23 cellular contexts compared by ENCODE assay signal in the genomic region with DNA sequence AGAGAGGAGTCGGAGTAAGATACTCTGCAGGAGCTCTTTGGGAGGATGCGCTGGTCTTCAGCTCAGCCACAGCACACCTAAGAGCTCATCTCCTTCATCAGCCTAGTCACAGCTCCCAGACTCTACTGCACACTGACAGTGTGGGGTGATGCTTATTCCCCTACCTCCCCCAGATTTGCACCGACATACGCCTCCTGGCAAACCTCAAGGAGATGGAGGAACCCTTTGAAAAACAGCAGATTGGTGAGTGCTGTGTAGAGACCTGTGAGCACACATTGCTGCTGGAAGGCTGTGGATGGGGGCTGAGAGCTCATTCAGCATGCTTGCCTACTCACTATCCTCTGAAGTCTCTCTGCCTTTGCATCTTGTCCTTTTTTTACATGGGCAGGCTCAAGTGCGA.
"Had no signal": no experiment of that assay in that cellular context is flagged by ENCODE, and none has a peak within 500 bp of the region (broad histone marks: within the 10 kb centered on the region; RNA-seq: fewer than 3 reads in every experiment).

No MANE protein-coding gene starts in this region.

- H3K27ac Mint-ChIP-seq: activated CD4-positive, alpha-beta memory T cell treated with anti-CD3 and anti-CD28 coated beads, Interleukin-2, amount 10 ng/mL, durations not matched to agents 7 days and 5 days; activated CD4-positive, alpha-beta T cell treated with anti-CD3 and anti-CD28 coated beads, Interleukin-2, amount 10 ng/mL, durations not matched to agents 7 days and 5 days; activated naive CD4-positive, alpha-beta T cell treated with anti-CD3 and anti-CD28 coated beads, Interleukin-2, amount 10 ng/mL, durations not matched to agents 7 days and 5 days; activated naive CD8-positive, alpha-beta T cell; activated T-helper 1 cell treated with anti-CD3 and anti-CD28 coated beads, Interleukin-12 subunit alpha, Interleukin-12 subunit beta, Interleukin-2, Interleukin-4 antibody, amounts not matched to agents 30 ng/mL and 10 ng/mL and 1 ng/mL, durations not matched to agents 14 hours and 24 hours and 36 hours; activated T-helper 2 cell treated with anti-CD3 and anti-CD28 coated beads, Interferon-gamma antibody, Interleukin-2, Interleukin-4, amounts not matched to agents 10 μg/mL and 5 μg/mL and 100 μg/mL, durations not matched to agents 14 hours and 24 hours and 36 hours; dendritic cell treated with granulocyte-macrophage colony-stimulating factor and Interleukin-4, amounts not matched to agents 40 ng/mL and 50 ng/mL, for 4 days had no signal

- H3K9me3 Mint-ChIP-seq: activated CD4-positive, alpha-beta memory T cell treated with anti-CD3 and anti-CD28 coated beads, Interleukin-2, amount 10 ng/mL, durations not matched to agents 7 days and 5 days; activated CD4-positive, alpha-beta T cell treated with anti-CD3 and anti-CD28 coated beads, Interleukin-2, amount 10 ng/mL, durations not matched to agents 7 days and 5 days; activated naive CD4-positive, alpha-beta T cell treated with anti-CD3 and anti-CD28 coated beads, Interleukin-2, amount 10 ng/mL, durations not matched to agents 7 days and 5 days; activated T-helper 1 cell treated with anti-CD3 and anti-CD28 coated beads, Interleukin-12 subunit alpha, Interleukin-12 subunit beta, Interleukin-2, Interleukin-4 antibody, amounts not matched to agents 30 ng/mL and 10 ng/mL and 1 ng/mL, durations not matched to agents 14 hours and 24 hours and 36 hours; activated T-helper 2 cell treated with anti-CD3 and anti-CD28 coated beads, Interferon-gamma antibody, Interleukin-2, Interleukin-4, amounts not matched to agents 10 μg/mL and 5 μg/mL and 100 μg/mL, durations not matched to agents 14 hours and 24 hours and 36 hours; central memory CD8-positive, alpha-beta T cell; dendritic cell treated with granulocyte-macrophage colony-stimulating factor and Interleukin-4, amounts not matched to agents 40 ng/mL and 50 ng/mL, for 4 days; effector memory CD8-positive, alpha-beta T cell had no signal

- H3K4me1 Mint-ChIP-seq: activated CD4-positive, alpha-beta T cell treated with anti-CD3 and anti-CD28 coated beads for 36 hours; activated naive CD4-positive, alpha-beta T cell treated with anti-CD3 and anti-CD28 coated beads, Interleukin-2, amount 10 ng/mL, durations not matched to agents 7 days and 5 days; central memory CD8-positive, alpha-beta T cell had no signal

- DNase-seq: activated CD4-positive, alpha-beta memory T cell treated with anti-CD3 and anti-CD28 coated beads, Interleukin-2, amount 10 ng/mL, durations not matched to agents 7 days and 5 days; activated CD4-positive, alpha-beta T cell treated with anti-CD3 and anti-CD28 coated beads for 36 hours; activated CD4-positive, alpha-beta T cell treated with anti-CD3 and anti-CD28 coated beads, Interleukin-2, amount 10 ng/mL, durations not matched to agents 7 days and 5 days; activated CD4-positive, alpha-beta T cell treated with anti-CD3 and anti-CD28 coated beads, Interleukin-2, amount 50 U/mL, for 4 hours; activated CD4-positive, CD25-positive, alpha-beta regulatory T cell; activated CD4-positive, CD25-positive, alpha-beta regulatory T cell treated with anti-CD3 and anti-CD28 coated beads, Interleukin-2, amount 50 U/mL, for 72 hours; activated CD8-positive, alpha-beta memory T cell treated with anti-CD3 and anti-CD28 coated beads, Interleukin-2, amount 50 U/mL, for 48 hours; activated effector memory CD4-positive, alpha-beta T cell treated with anti-CD3 and anti-CD28 coated beads, Interleukin-2, amount 50 U/mL, for 16 hours; activated naive CD4-positive, alpha-beta T cell treated with anti-CD3 and anti-CD28 coated beads, Interleukin-2, amount 10 ng/mL, durations not matched to agents 7 days and 5 days; activated T-cell treated with anti-CD3 and anti-CD28 coated beads for 4 hours; activated T-cell treated with anti-CD3 and anti-CD28 coated beads, Interleukin-2, amount 50 U/mL, for 48 hours; amniotic stem cell; brain microvascular endothelial cell; effector memory CD8-positive, alpha-beta T cell; esophagus squamous epithelium; foreskin melanocyte; T-helper 2 cell had no signal

- H3K4me3 Mint-ChIP-seq: activated CD4-positive, alpha-beta memory T cell treated with anti-CD3 and anti-CD28 coated beads, Interleukin-2, amount 10 ng/mL, durations not matched to agents 7 days and 5 days; activated CD4-positive, alpha-beta T cell treated with anti-CD3 and anti-CD28 coated beads for 36 hours; activated CD4-positive, alpha-beta T cell treated with anti-CD3 and anti-CD28 coated beads, Interleukin-2, amount 10 ng/mL, durations not matched to agents 7 days and 5 days; activated naive CD4-positive, alpha-beta T cell treated with anti-CD3 and anti-CD28 coated beads, Interleukin-2, amount 10 ng/mL, durations not matched to agents 7 days and 5 days; activated naive CD8-positive, alpha-beta T cell; activated T-helper 1 cell treated with anti-CD3 and anti-CD28 coated beads, Interleukin-12 subunit alpha, Interleukin-12 subunit beta, Interleukin-2, Interleukin-4 antibody, amounts not matched to agents 30 ng/mL and 10 ng/mL and 1 ng/mL, durations not matched to agents 14 hours and 24 hours and 36 hours; central memory CD8-positive, alpha-beta T cell; dendritic cell treated with granulocyte-macrophage colony-stimulating factor and Interleukin-4, amounts not matched to agents 40 ng/mL and 50 ng/mL, for 4 days; effector memory CD8-positive, alpha-beta T cell had no signal

- H3K27me3 Mint-ChIP-seq: activated CD4-positive, alpha-beta memory T cell treated with anti-CD3 and anti-CD28 coated beads, Interleukin-2, amount 10 ng/mL, durations not matched to agents 7 days and 5 days; activated CD4-positive, alpha-beta T cell treated with anti-CD3 and anti-CD28 coated beads for 36 hours; activated CD4-positive, alpha-beta T cell treated with anti-CD3 and anti-CD28 coated beads, Interleukin-2, amount 10 ng/mL, durations not matched to agents 7 days and 5 days; activated naive CD4-positive, alpha-beta T cell treated with anti-CD3 and anti-CD28 coated beads, Interleukin-2, amount 10 ng/mL, durations not matched to agents 7 days and 5 days; activated naive CD8-positive, alpha-beta T cell; central memory CD8-positive, alpha-beta T cell; dendritic cell treated with granulocyte-macrophage colony-stimulating factor and Interleukin-4, amounts not matched to agents 40 ng/mL and 50 ng/mL, for 4 days; effector memory CD8-positive, alpha-beta T cell had no signal

- ATAC-seq: activated CD4-positive, alpha-beta T cell treated with anti-CD3 and anti-CD28 coated beads for 36 hours; effector memory CD8-positive, alpha-beta T cell; gastroesophageal sphincter had no signal
